18 cellular contexts compared by ENCODE assay signal in the genomic region with DNA sequence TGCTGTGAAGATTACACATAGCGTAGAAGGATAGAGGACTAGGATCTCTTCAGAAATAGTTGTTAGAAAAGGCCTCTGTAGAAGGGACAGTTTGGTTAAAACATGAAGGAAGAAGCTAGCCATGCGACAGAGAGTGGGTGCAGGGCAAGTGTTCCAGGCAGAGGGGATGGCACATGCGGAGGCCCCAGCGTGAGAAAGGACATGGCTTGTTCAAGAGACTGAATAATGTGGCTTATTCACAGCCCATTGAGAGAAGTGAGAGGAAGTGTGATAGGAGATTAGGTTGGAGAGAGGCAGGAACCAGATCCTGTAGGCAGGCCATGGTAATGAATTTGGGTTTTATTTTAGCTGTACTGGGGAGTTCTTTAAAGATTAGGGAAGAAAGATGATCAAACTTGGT.
"Had no signal": no experiment of that assay in that cellular context is flagged by ENCODE, and none has a peak within 500 bp of the region (broad histone marks: within the 10 kb centered on the region; RNA-seq: fewer than 3 reads in every experiment).

No MANE protein-coding gene starts in this region.

- H3K27ac ChIP-seq: ascending aorta, esophagus muscularis mucosa, psoas muscle, tibial artery, uterus, VCaP had no signal

- H3K4me3 ChIP-seq: ascending aorta, esophagus muscularis mucosa, lung, psoas muscle, tibial artery, uterus had no signal

- DNase-seq: activated CD4-positive, alpha-beta T cell treated with anti-CD3 and anti-CD28 coated beads for 1 hour; activated CD8-positive, alpha-beta memory T cell treated with anti-CD3 and anti-CD28 coated beads for 24 hours; activated CD8-positive, alpha-beta memory T cell treated with anti-CD3 and anti-CD28 coated beads, Interleukin-2, amount 50 U/mL, for 48 hours; activated effector memory CD4-positive, alpha-beta T cell treated with Interleukin-2 at 50 U/mL for 16 hours; activated naive CD4-positive, alpha-beta T cell treated with anti-CD3 and anti-CD28 coated beads, Interleukin-2, amount 50 U/mL, for 16 hours; activated T-cell treated with anti-CD3 and anti-CD28 coated beads, Interleukin-2, amount 50 U/mL, for 48 hours; effector CD4-positive, alpha-beta T cell; psoas muscle; right cardiac atrium; stimulated activated naive CD8-positive, alpha-beta T cell treated with anti-CD3 and anti-CD28 coated beads, Interleukin-15, Interleukin-2, amounts not matched to agents 100 U/mL and 50 U/mL, for 24 hours; T-helper 1 cell; T-helper 9 cell; tibial artery; uterus had no signal

- H3K9me3 ChIP-seq: ascending aorta, esophagus muscularis mucosa, psoas muscle, tibial artery, uterus had no signal

- H3K36me3 ChIP-seq: ascending aorta, esophagus muscularis mucosa, tibial artery, uterus had no signal

- H3K4me1 ChIP-seq: ascending aorta, esophagus muscularis mucosa, tibial artery, uterus had no signal

- ATAC-seq: psoas muscle; right cardiac atrium; stimulated activated naive CD8-positive, alpha-beta T cell treated with anti-CD3 and anti-CD28 coated beads, Interleukin-15, Interleukin-2, amounts not matched to agents 100 U/mL and 50 U/mL, for 24 hours had no signal

- H3K27me3 ChIP-seq: ascending aorta, esophagus muscularis mucosa, tibial artery, uterus had no signal
